10 cellular contexts compared by ENCODE assay signal in genomic region chr2:44829771-44830170, GRCh38.
"Had no signal": no experiment of that assay in that cellular context is flagged by ENCODE, and none has a peak within 500 bp of the region (broad histone marks: within the 10 kb centered on the region; RNA-seq: fewer than 3 reads in every experiment).

No MANE protein-coding gene starts in this region.

- H3K36me3 ChIP-seq: HAP-1 had no signal

- DNase-seq: GM23248, GOT3, H7, HFFc6, KG1 had no signal

- H3K27ac Mint-ChIP-seq: HFFc6, IgD-negative memory B cell had no signal

- H3K9me3 ChIP-seq: HAP-1 had no signal

- H3K27ac ChIP-seq: GM23248, HL-60 had no signal

- H3K4me3 ChIP-seq: GM23248, HAP-1 had no signal

- H3K9me3 Mint-ChIP-seq: HFFc6 had no signal

- H3K4me3 Mint-ChIP-seq: HFFc6, IgD-negative memory B cell had no signal

- ATAC-seq: HCT116, HepG2 had no signal

- H3K9ac ChIP-seq: GM23248 had no signal

- H3K36me3 Mint-ChIP-seq: IgD-negative memory B cell had no signal
